Comparison of ENCODE assay signal across 1 cellular context in genomic region chr4:153038493-153039311, GRCh38.
TF ChIP-seq lines count a peak whose summit lies in the region.

No MANE protein-coding gene starts in this region.

TF ChIP-seq in HepG2, 621 proteins besides CTCF, POLR2A, EP300 and RAD21 (continued from another document and continues in another):
- TF ChIP-seq MAX (IDR thresholded peaks at IDR 0.05), result no peak; the same call in 1 of the 2 replicates
- TF ChIP-seq ZNF687 (CRISPR knock-in tag; IDR thresholded peaks at IDR 0.05), result peak; percentile 52
- TF ChIP-seq HMG20B (CRISPR knock-in tag; conservative IDR thresholded peaks at IDR 0.05), result 0 out of 2 replicates have a peak, but pooled peaks have one; percentile 18
- peak; percentile 80; the same call in 1 of the 2 replicates for TF ChIP-seq NFIC (IDR thresholded peaks at IDR 0.05; ENCODE audit: low read length)
- no peak for TF ChIP-seq ZNF276 (CRISPR knock-in tag; IDR thresholded peaks at IDR 0.05; ENCODE audit: low read depth)
- TF ChIP-seq ZNF790 (CRISPR knock-in tag; IDR thresholded peaks at IDR 0.05; ENCODE audit: borderline replicate concordance), result no peak
- TF ChIP-seq MTF1 (CRISPR knock-in tag; IDR thresholded peaks at IDR 0.05), result no peak
- TF ChIP-seq DNMT3B (CRISPR knock-in tag; conservative IDR thresholded peaks at IDR 0.05), result no peak
- no peak for TF ChIP-seq ZNF333 (CRISPR knock-in tag; IDR thresholded peaks at IDR 0.05; ENCODE audit: borderline replicate concordance)
- TF ChIP-seq GMEB2 (CRISPR knock-in tag; IDR thresholded peaks at IDR 0.05; ENCODE audit: low read depth), result no peak
- no peak for TF ChIP-seq ZNF484 (CRISPR knock-in tag; IDR thresholded peaks at IDR 0.05; ENCODE audit: borderline replicate concordance, low read depth)
- 0 out of 2 replicates have a peak, but pooled peaks have one; percentile 64 for TF ChIP-seq ZBTB20 (CRISPR knock-in tag; IDR thresholded peaks at IDR 0.05; ENCODE audit: borderline replicate concordance, low read depth)
- 0 out of 2 replicates have a peak, but pooled peaks have one; percentile 26 for TF ChIP-seq ZNF580 (CRISPR knock-in tag; IDR thresholded peaks at IDR 0.05; ENCODE audit: borderline replicate concordance, low read depth)
- TF ChIP-seq SMAD9 (CRISPR knock-in tag; IDR thresholded peaks at IDR 0.05), result no peak
- TF ChIP-seq MNT (IDR thresholded peaks at IDR 0.05), result no peak
- peak; percentile 66 for TF ChIP-seq XRCC5 (optimal IDR thresholded peaks at IDR 0.05; ENCODE audit: low read length)
- peak; percentile 85; the same call in 1 of the 2 replicates for TF ChIP-seq FOXJ3 (CRISPR knock-in tag; IDR thresholded peaks at IDR 0.05; ENCODE audit: borderline replicate concordance)
- TF ChIP-seq ZNF639 (CRISPR knock-in tag; conservative IDR thresholded peaks at IDR 0.05), result no peak
- TF ChIP-seq IKZF5 (CRISPR knock-in tag; IDR thresholded peaks at IDR 0.05), result no peak
- TF ChIP-seq ZNF724P (CRISPR knock-in tag; IDR thresholded peaks at IDR 0.05; ENCODE audit: borderline replicate concordance), result 0 out of 2 replicates have a peak, but pooled peaks have one; percentile 28
- TF ChIP-seq KLF16 (CRISPR knock-in tag; IDR thresholded peaks at IDR 0.05), result 0 out of 4 replicates have a peak, but pooled peaks of 1 of the 2 experiments have one; percentile 25
- peak; percentile 32; the same call in 1 of the 2 replicates for TF ChIP-seq ZNF574 (CRISPR knock-in tag; IDR thresholded peaks at IDR 0.05)
- no peak for TF ChIP-seq BRF2 (CRISPR knock-in tag; IDR thresholded peaks at IDR 0.05)
- peak; percentile 49; the same call in 1 of the 2 replicates for TF ChIP-seq FOXO1 (CRISPR knock-in tag; IDR thresholded peaks at IDR 0.05)
- TF ChIP-seq ARID5B (CRISPR knock-in tag; IDR thresholded peaks at IDR 0.05), result peak; percentile 84
- TF ChIP-seq ZNF382 (CRISPR knock-in tag; IDR thresholded peaks at IDR 0.05; ENCODE audit: borderline replicate concordance), result no peak
- no peak for TF ChIP-seq KLF13 (CRISPR knock-in tag; IDR thresholded peaks at IDR 0.05)
- no peak for TF ChIP-seq ZNF274 (CRISPR knock-in tag; IDR thresholded peaks at IDR 0.05)
- TF ChIP-seq ZNF432 (CRISPR knock-in tag; IDR thresholded peaks at IDR 0.05; ENCODE audit: borderline replicate concordance), result no peak
- 0 out of 2 replicates have a peak, but pooled peaks have one; percentile 52 for TF ChIP-seq SP4 (CRISPR knock-in tag; IDR thresholded peaks at IDR 0.05)
- no peak for TF ChIP-seq AGO2 (optimal IDR thresholded peaks at IDR 0.05; ENCODE audit: low read depth, low read length)
- no peak for TF ChIP-seq ZFP36L1 (CRISPR knock-in tag; IDR thresholded peaks at IDR 0.05)
- no peak for TF ChIP-seq NPAS2 (CRISPR knock-in tag; IDR thresholded peaks at IDR 0.05; ENCODE audit: borderline replicate concordance)
- no peak for TF ChIP-seq AGO1 (IDR thresholded peaks at IDR 0.05; ENCODE audit: low read depth, low read length, poor library complexity, severe bottlenecking)
- no peak for TF ChIP-seq IRX3 (CRISPR knock-in tag; IDR thresholded peaks at IDR 0.05; ENCODE audit: borderline replicate concordance, low read depth)
- no peak for TF ChIP-seq ZBTB8A (CRISPR knock-in tag; IDR thresholded peaks at IDR 0.05; ENCODE audit: borderline replicate concordance, low read depth)
- TF ChIP-seq THYN1 (CRISPR knock-in tag; IDR thresholded peaks at IDR 0.05; ENCODE audit: borderline replicate concordance, low read depth), result no peak
- no peak for TF ChIP-seq ZNF557 (CRISPR knock-in tag; IDR thresholded peaks at IDR 0.05)
